1 cellular context compared by ENCODE assay signal in the genomic region with DNA sequence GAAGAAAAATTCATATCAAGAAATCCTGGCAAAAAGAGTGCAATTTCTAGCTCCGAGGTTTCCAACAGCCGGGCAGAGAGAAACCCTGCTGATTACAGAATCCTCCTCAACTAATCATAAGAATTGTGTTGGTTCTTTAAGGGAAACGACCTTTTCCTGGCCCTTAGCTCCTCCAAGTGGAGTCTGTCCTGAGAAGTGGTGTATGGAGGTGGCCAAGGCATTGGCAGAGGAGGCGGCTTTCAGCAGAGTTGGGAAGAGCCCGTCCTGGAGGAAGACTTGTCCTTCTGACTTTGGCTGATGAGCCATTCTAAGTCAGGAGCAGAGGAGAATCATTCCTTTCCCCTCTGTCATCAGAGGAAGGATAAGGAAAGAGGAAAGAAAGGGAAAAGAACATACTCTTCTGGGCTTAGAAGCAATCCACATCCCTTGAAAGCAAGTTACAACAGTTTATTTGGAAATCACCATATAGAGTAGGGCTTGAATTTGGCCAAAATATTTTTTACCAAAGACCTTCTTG.
TF ChIP-seq lines count a peak whose summit lies in the region.

No MANE protein-coding gene starts in this region.

TF ChIP-seq in H1, 55 proteins besides CTCF, POLR2A, EP300 and RAD21 (continued from another document):
- no peak for TF ChIP-seq CHD7 (IDR thresholded peaks at IDR 0.05; ENCODE audit: insufficient replicate concordance, low read length)
- TF ChIP-seq SUZ12 (IDR thresholded peaks at IDR 0.05; ENCODE audit: low read length), result no peak
- no peak for TF ChIP-seq CHD1 (IDR thresholded peaks at IDR 0.05; ENCODE audit: low read depth, low read length)
